ENCODE assay signal across 24 cellular contexts in genomic region chr13:109859898-109860297, GRCh38.
"Had no signal": no experiment of that assay in that cellular context is flagged by ENCODE, and none has a peak within 500 bp of the region (broad histone marks: within the 10 kb centered on the region; RNA-seq: fewer than 3 reads in every experiment).

No MANE protein-coding gene starts in this region.

- DNase-seq: activated CD4-positive, alpha-beta T cell treated with anti-CD3 and anti-CD28 coated beads for 1 hour; activated CD4-positive, alpha-beta T cell treated with anti-CD3 and anti-CD28 coated beads, Interleukin-2, amount 50 U/mL, for 4 hours; activated CD8-positive, alpha-beta memory T cell treated with anti-CD3 and anti-CD28 coated beads, Interleukin-2, amount 50 U/mL, for 48 hours; activated naive CD4-positive, alpha-beta T cell treated with anti-CD3 and anti-CD28 coated beads for 36 hours; activated naive CD8-positive, alpha-beta T cell treated with anti-CD3 and anti-CD28 coated beads, Interleukin-2, amount 10 ng/mL, durations not matched to agents 7 days and 5 days; activated T-cell treated with anti-CD3 and anti-CD28 coated beads, Interleukin-2, amount 50 U/mL, for 4 hours; amygdala; cortex of kidney; islet precursor cell; left colon; lower lobe of right lung; naive thymus-derived CD4-positive, alpha-beta T cell; occipital lobe; stimulated activated CD4-positive, alpha-beta T cell treated with anti-CD3 and anti-CD28 coated beads, Interleukin-15, amount 100 ng/mL, for 24 hours; stimulated activated CD8-positive, alpha-beta memory T cell treated with anti-CD3 and anti-CD28 coated beads, Interleukin-4, amount 100 ng/mL, for 48 hours; stimulated activated naive B cell treated with anti-CD40 and anti-IgM and Interleukin-4, amounts not matched to agents 10 μg/mL and 1 μg/mL and 100 μg/mL, for 72 hours; T-cell; testis had no signal

- H3K9me3 Mint-ChIP-seq: activated naive CD4-positive, alpha-beta T cell treated with anti-CD3 and anti-CD28 coated beads for 36 hours; activated naive CD8-positive, alpha-beta T cell treated with anti-CD3 and anti-CD28 coated beads, Interleukin-2, amount 10 ng/mL, durations not matched to agents 7 days and 5 days; activated T-cell treated with anti-CD3 and anti-CD28 coated beads, Interleukin-2, amount 50 U/mL, for 4 hours; endodermal cell; neural crest cell; stimulated activated naive B cell treated with anti-CD40 and anti-IgM and Interleukin-4, amounts not matched to agents 10 μg/mL and 1 μg/mL and 100 μg/mL, for 72 hours; T-helper 2 cell treated with Interferon-gamma antibody and Interleukin-4, amounts not matched to agents 5 μg/mL and 100 μg/mL, for 36 hours had no signal

- H3K9me3 ChIP-seq: heart right ventricle, lower lobe of right lung, testis had no signal

- H3K4me3 Mint-ChIP-seq: activated naive CD4-positive, alpha-beta T cell treated with anti-CD3 and anti-CD28 coated beads for 36 hours; activated naive CD8-positive, alpha-beta T cell treated with anti-CD3 and anti-CD28 coated beads, Interleukin-2, amount 10 ng/mL, durations not matched to agents 7 days and 5 days; activated T-cell treated with anti-CD3 and anti-CD28 coated beads, Interleukin-2, amount 50 U/mL, for 4 hours; endodermal cell; naive thymus-derived CD4-positive, alpha-beta T cell; neural crest cell; stimulated activated naive B cell treated with anti-CD40 and anti-IgM and Interleukin-4, amounts not matched to agents 10 μg/mL and 1 μg/mL and 100 μg/mL, for 72 hours; T-cell; T-helper 2 cell treated with Interferon-gamma antibody and Interleukin-4, amounts not matched to agents 5 μg/mL and 100 μg/mL, for 36 hours had no signal

- H3K27me3 ChIP-seq: testis had no signal

- H3K4me1 Mint-ChIP-seq: activated naive CD8-positive, alpha-beta T cell treated with anti-CD3 and anti-CD28 coated beads, Interleukin-2, amount 10 ng/mL, durations not matched to agents 7 days and 5 days; endodermal cell; naive thymus-derived CD4-positive, alpha-beta T cell; neural crest cell; stimulated activated naive B cell treated with anti-CD40 and anti-IgM and Interleukin-4, amounts not matched to agents 10 μg/mL and 1 μg/mL and 100 μg/mL, for 72 hours; T-cell had no signal

- H3K4me1 ChIP-seq: testis had no signal

- H3K36me3 ChIP-seq: heart right ventricle, lower lobe of right lung had no signal

- H3K36me3 Mint-ChIP-seq: activated naive CD8-positive, alpha-beta T cell treated with anti-CD3 and anti-CD28 coated beads, Interleukin-2, amount 10 ng/mL, durations not matched to agents 7 days and 5 days; naive thymus-derived CD4-positive, alpha-beta T cell; stimulated activated naive B cell treated with anti-CD40 and anti-IgM and Interleukin-4, amounts not matched to agents 10 μg/mL and 1 μg/mL and 100 μg/mL, for 72 hours; T-cell had no signal

- H3K27ac Mint-ChIP-seq: activated naive CD4-positive, alpha-beta T cell treated with anti-CD3 and anti-CD28 coated beads for 36 hours; activated naive CD8-positive, alpha-beta T cell treated with anti-CD3 and anti-CD28 coated beads, Interleukin-2, amount 10 ng/mL, durations not matched to agents 7 days and 5 days; endodermal cell; naive thymus-derived CD4-positive, alpha-beta T cell; stimulated activated naive B cell treated with anti-CD40 and anti-IgM and Interleukin-4, amounts not matched to agents 10 μg/mL and 1 μg/mL and 100 μg/mL, for 72 hours; T-cell; T-helper 2 cell treated with Interferon-gamma antibody and Interleukin-4, amounts not matched to agents 5 μg/mL and 100 μg/mL, for 36 hours had no signal

- ATAC-seq: activated T-cell treated with anti-CD3 and anti-CD28 coated beads, Interleukin-2, amount 50 U/mL, for 4 hours; left colon; lower lobe of right lung; naive thymus-derived CD4-positive, alpha-beta T cell; sciatic nerve; stimulated activated naive B cell treated with anti-CD40 and anti-IgM and Interleukin-4, amounts not matched to agents 10 μg/mL and 1 μg/mL and 100 μg/mL, for 72 hours; T-cell had no signal

- H3K4me3 ChIP-seq: heart right ventricle, lower lobe of right lung, smooth muscle cell, testis had no signal

- H3K27ac ChIP-seq: lower lobe of right lung, testis had no signal
